Comparison of ENCODE assay signal across 26 cellular contexts in the genomic region with DNA sequence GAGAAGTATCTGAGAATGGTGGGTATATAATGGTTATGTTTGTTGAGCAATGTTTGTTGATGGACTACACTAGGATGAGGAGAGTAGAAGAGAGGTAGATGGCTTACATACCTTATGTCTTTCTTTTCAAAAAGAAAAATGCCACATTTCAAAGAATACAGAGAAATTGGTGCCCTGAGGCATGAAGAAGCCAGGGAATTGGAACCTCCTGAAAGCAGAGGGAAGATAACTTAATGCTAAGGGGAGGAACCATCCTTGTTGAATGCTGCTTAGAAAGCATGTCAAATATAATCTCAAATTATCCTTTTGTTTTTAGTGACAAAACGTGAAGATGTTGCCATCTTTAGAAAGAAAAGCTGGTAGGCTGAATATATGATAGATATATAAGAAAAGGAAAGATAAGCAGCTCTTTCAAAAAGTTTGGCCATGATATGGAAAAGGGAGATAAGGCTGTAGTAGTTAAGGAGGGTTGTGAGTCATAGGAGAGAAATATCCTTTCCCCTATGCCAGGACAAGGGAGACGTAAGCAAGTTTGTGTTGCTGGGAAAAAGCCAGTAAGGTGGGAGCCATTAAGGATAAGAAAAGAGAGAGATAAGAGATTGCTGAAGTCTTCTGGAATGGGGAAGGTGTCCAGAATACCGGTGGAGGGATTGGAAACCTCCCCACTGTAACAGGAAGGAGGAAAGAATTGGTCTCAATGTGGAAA.
DNase-seq lines count a peak whose midpoint lies in the region; ATAC-seq and TF ChIP-seq lines count a peak whose summit lies in the region.
"Had no signal": no experiment of that assay in that cellular context is flagged by ENCODE, and none has a peak within 500 bp of the region (broad histone marks: within the 10 kb centered on the region; RNA-seq: fewer than 3 reads in every experiment).

No MANE protein-coding gene starts in this region.

- H3K27me3 Mint-ChIP-seq in progenitor cell of endocrine pancreas, result no peaks in the 10 kb centered on the region

- H3K36me3 ChIP-seq in heart right ventricle, result no peaks in the 10 kb centered on the region
- H3K36me3 ChIP-seq in lung (ENCODE audit: control insufficient read depth in 2 of 2, insufficient read depth in 2 of 2, low read length in 2 of 2), result no peaks in the 10 kb centered on the region
- H3K36me3 ChIP-seq: lower lobe of right lung, SJCRH30, upper lobe of left lung, WERI-Rb-1 had no signal

- no peak for DNase-seq in left cardiac atrium
- no peak for DNase-seq in heart right ventricle
- DNase-seq in choroid plexus epithelial cell (ENCODE audit: low read depth), result peak; percentile 4
- no peak for DNase-seq in lung (ENCODE audit: low spot score)
- no peak for DNase-seq in HPDE6-E6E7 (ENCODE audit: extremely low spot score)
- no peak for DNase-seq in progenitor cell of endocrine pancreas (ENCODE audit: low spot score, unreplicated experiment)
- no peak for DNase-seq in DMS53 (lab: John Stamatoyannopoulos, UW)
- DNase-seq: activated CD4-positive, alpha-beta T cell treated with anti-CD3 and anti-CD28 coated beads for 4 hours; activated CD8-positive, alpha-beta T cell treated with anti-CD3 and anti-CD28 coated beads, Interleukin-2, amount 10 ng/mL, durations not matched to agents 7 days and 5 days; activated T-cell treated with anti-CD3 and anti-CD28 coated beads for 4 hours; Caco-2; cortex of kidney; effector memory CD4-positive, alpha-beta T cell; H7; kidney glomerular epithelial cell; lower lobe of right lung; T1000; upper lobe of left lung; WERI-Rb-1 had no signal

- 23% methylated on average over 3 of the region's 3 CpGs for WGBS in heart right ventricle, 2 donors
- WGBS in lung, 2 donors, result 48 to 75% methylated on average over 3 of the region's 3 CpGs

- intact Hi-C loops in left cardiac atrium (cut with DNase I) (no loop called here), heart right ventricle (cut with DNase I) (loop anchor here in 2 of 10 donors (5.0 to 10.0 kb wide), 2 partner anchors 68 to 291 kb away; partner anchors contain the start of gene SCN2A (in 1 of the 2))

- no peak overlapping the region for H3K27ac Mint-ChIP-seq in progenitor cell of endocrine pancreas
- H3K27ac Mint-ChIP-seq: activated CD8-positive, alpha-beta T cell treated with anti-CD3 and anti-CD28 coated beads, Interleukin-2, amount 10 ng/mL, durations not matched to agents 7 days and 5 days; activated naive CD4-positive, alpha-beta T cell treated with anti-CD3 and anti-CD28 coated beads, Interleukin-2, amount 50 U/mL, for 72 hours; natural killer cell treated with Interleukin-12 subunit alpha and Interleukin-12 subunit beta and Interleukin-15 and Interleukin-18, amount 100 ng/mL, for 72 hours; stimulated activated effector memory CD8-positive, alpha-beta T cell treated with anti-CD3 and anti-CD28 coated beads, Interleukin-12 subunit alpha, Interleukin-12 subunit beta, amount 100 ng/mL, for 72 hours had no signal

- peaks cover 2% of the 10 kb centered on the region for H3K4me1 Mint-ChIP-seq in progenitor cell of endocrine pancreas (ENCODE audit: low read depth)
- H3K4me1 Mint-ChIP-seq: stimulated activated effector memory CD8-positive, alpha-beta T cell treated with anti-CD3 and anti-CD28 coated beads, Interleukin-12 subunit alpha, Interleukin-12 subunit beta, amount 100 ng/mL, for 72 hours had no signal

- no peak overlapping the region for H3K4me3 Mint-ChIP-seq in progenitor cell of endocrine pancreas (ENCODE audit: low read depth)
- H3K4me3 Mint-ChIP-seq: activated CD8-positive, alpha-beta T cell treated with anti-CD3 and anti-CD28 coated beads, Interleukin-2, amount 10 ng/mL, durations not matched to agents 7 days and 5 days; natural killer cell treated with Interleukin-12 subunit alpha and Interleukin-12 subunit beta and Interleukin-15 and Interleukin-18, amount 100 ng/mL, for 72 hours; stimulated activated effector memory CD8-positive, alpha-beta T cell treated with anti-CD3 and anti-CD28 coated beads, Interleukin-12 subunit alpha, Interleukin-12 subunit beta, amount 100 ng/mL, for 72 hours had no signal

- H3K9me3 ChIP-seq in heart right ventricle, result no peaks in the 10 kb centered on the region
- H3K9me3 ChIP-seq in lung (ENCODE audit: control insufficient read depth in 2 of 2, insufficient read depth in 1 of 2, low read length in 1 of 2), result no peaks in the 10 kb centered on the region
- H3K9me3 ChIP-seq: Caco-2, lower lobe of right lung, SJCRH30, upper lobe of left lung had no signal

- H3K27ac ChIP-seq in heart right ventricle, result no peak overlapping the region
- no peak overlapping the region for H3K27ac ChIP-seq in lung (ENCODE audit: low read depth in 1 of 2, low read length in 1 of 2)
- H3K27ac ChIP-seq: 22Rv1, C4-2B, lower lobe of right lung, SJCRH30, upper lobe of left lung, WERI-Rb-1 had no signal

- H3K27me3 ChIP-seq in heart right ventricle, result peaks cover 0 to 8% (median 0%) of the 10 kb centered on the region in 7 donors
- H3K27me3 ChIP-seq in lung (ENCODE audit: control insufficient read depth, insufficient read depth), result no peaks in the 10 kb centered on the region
- H3K27me3 ChIP-seq: SJCRH30, upper lobe of left lung had no signal

- no peaks in the 10 kb centered on the region for H3K9me3 Mint-ChIP-seq in progenitor cell of endocrine pancreas (ENCODE audit: low read depth)
- H3K9me3 Mint-ChIP-seq: activated naive CD4-positive, alpha-beta T cell treated with anti-CD3 and anti-CD28 coated beads, Interleukin-2, amount 50 U/mL, for 72 hours; natural killer cell treated with Interleukin-12 subunit alpha and Interleukin-12 subunit beta and Interleukin-15 and Interleukin-18, amount 100 ng/mL, for 72 hours; stimulated activated effector memory CD8-positive, alpha-beta T cell treated with anti-CD3 and anti-CD28 coated beads, Interleukin-12 subunit alpha, Interleukin-12 subunit beta, amount 100 ng/mL, for 72 hours had no signal

- H3K4me1 ChIP-seq in heart right ventricle, result no peaks in the 10 kb centered on the region
- H3K4me1 ChIP-seq in lung (ENCODE audit: control insufficient read depth in 2 of 2, insufficient read depth in 2 of 2, low read length in 2 of 2), result no peaks in the 10 kb centered on the region
- H3K4me1 ChIP-seq: lower lobe of right lung, SJCRH30, upper lobe of left lung had no signal

- TF ChIP-seq CTCF in heart right ventricle (IDR thresholded peaks at IDR 0.05) (no peak), choroid plexus epithelial cell (conservative IDR thresholded peaks at IDR 0.05; ENCODE audit: low read depth, low read length) (no peak), lung (IDR thresholded peaks at IDR 0.05; ENCODE audit: control extremely low read depth, extremely low read depth) (no peak), progenitor cell of endocrine pancreas (IDR thresholded peaks at IDR 0.05; ENCODE audit: unreplicated experiment) (no peak)

- peak; percentile 70 to 98 for ATAC-seq in left cardiac atrium
- ATAC-seq in heart right ventricle, result no peak
- peak; percentile 41 for ATAC-seq in lung (ENCODE audit: insufficient read depth, low FRiP score)
- no peak for ATAC-seq in GM21576 (IDR thresholded peaks at IDR 0.05; ENCODE audit: unreplicated experiment)
- ATAC-seq: activated CD8-positive, alpha-beta T cell treated with anti-CD3 and anti-CD28 coated beads, Interleukin-2, amount 10 ng/mL, durations not matched to agents 7 days and 5 days; activated naive CD4-positive, alpha-beta T cell treated with anti-CD3 and anti-CD28 coated beads, Interleukin-2, amount 50 U/mL, for 72 hours; natural killer cell treated with Interleukin-12 subunit alpha and Interleukin-12 subunit beta and Interleukin-15 and Interleukin-18, amount 100 ng/mL, for 72 hours; stimulated activated effector memory CD8-positive, alpha-beta T cell treated with anti-CD3 and anti-CD28 coated beads, Interleukin-12 subunit alpha, Interleukin-12 subunit beta, amount 100 ng/mL, for 72 hours had no signal

- no peaks in the 10 kb centered on the region for H3K36me3 Mint-ChIP-seq in progenitor cell of endocrine pancreas (ENCODE audit: insufficient read depth)
- H3K36me3 Mint-ChIP-seq: activated naive CD4-positive, alpha-beta T cell treated with anti-CD3 and anti-CD28 coated beads, Interleukin-2, amount 50 U/mL, for 72 hours; natural killer cell treated with Interleukin-12 subunit alpha and Interleukin-12 subunit beta and Interleukin-15 and Interleukin-18, amount 100 ng/mL, for 72 hours; stimulated activated effector memory CD8-positive, alpha-beta T cell treated with anti-CD3 and anti-CD28 coated beads, Interleukin-12 subunit alpha, Interleukin-12 subunit beta, amount 100 ng/mL, for 72 hours had no signal

- H3K4me3 ChIP-seq in heart right ventricle (no peak overlapping the region), choroid plexus epithelial cell (ENCODE audit: low read depth, low read length) (no peak overlapping the region), lung (no peak overlapping the region)
- H3K4me3 ChIP-seq: lower lobe of right lung, SJCRH30, upper lobe of left lung had no signal

Comparison
In these comparisons a context has a peak if more than half of its experiments do, and no peak if none do; other contexts are left out.
1. ATAC-seq: peak in left cardiac atrium (2 of 2) and lung (single experiment); none in heart right ventricle (0 of 8) and GM21576 (single experiment).